10 cellular contexts compared by ENCODE assay signal in the genomic region with DNA sequence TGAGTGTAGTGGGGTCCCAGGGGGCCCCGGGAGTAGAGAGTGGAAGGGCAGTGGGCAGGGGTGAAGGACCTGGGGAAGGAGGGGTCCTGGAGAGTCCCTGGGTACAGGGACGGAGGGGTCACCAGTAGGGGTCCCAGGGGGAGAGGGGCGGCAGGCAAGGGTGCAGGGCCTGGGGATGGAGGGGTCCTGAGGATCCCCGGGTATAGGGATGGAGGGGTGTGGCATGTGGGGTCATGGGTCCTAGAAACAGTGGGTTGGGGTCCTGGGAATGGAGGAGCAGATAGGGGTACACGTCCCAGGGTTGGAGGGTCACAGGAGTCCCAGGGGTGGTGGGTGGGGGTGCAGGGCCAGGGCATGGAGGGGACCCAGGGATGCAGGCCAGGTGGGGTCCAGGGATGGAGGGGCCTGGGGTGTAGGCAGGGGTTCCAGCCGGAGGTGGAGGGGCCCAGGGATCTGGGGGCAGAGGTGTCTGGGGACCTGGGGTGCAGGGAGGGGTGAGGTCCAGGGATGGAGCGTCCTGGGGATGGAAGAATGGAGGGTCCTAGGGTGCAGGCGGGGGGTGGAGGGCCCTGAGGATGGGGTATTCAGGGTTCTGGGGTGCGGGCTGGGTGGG. TPM values are rescaled to one million over a fixed set of nuclear protein-coding genes. Genes with fewer than 3 reads are reported as not detected.
DNase-seq lines count a peak whose midpoint lies in the region; ATAC-seq, FAIRE-seq and TF ChIP-seq lines count a peak whose summit lies in the region.
"Had no signal": no experiment of that assay in that cellular context is flagged by ENCODE, and none has a peak within 500 bp of the region (broad histone marks: within the 10 kb centered on the region; RNA-seq: fewer than 3 reads in every experiment).

No MANE protein-coding gene starts in this region.

- POLR2A ChIA-PET in GM12878 (lab: Charles Lee) = no interaction called here

- H3K9me3 ChIP-seq in GM12878 (replicated peaks; ENCODE audit: control insufficient read depth, insufficient read depth, low read length) (no peaks in the 10 kb centered on the region), upper lobe of left lung (no peaks in the 10 kb centered on the region), small intestine (ENCODE audit: control insufficient read depth, low read depth) (no peaks in the 10 kb centered on the region)

- no peak for ATAC-seq in activated T-cell treated with anti-CD3 and anti-CD28 coated beads, Interleukin-2, amount 50 U/mL, for 72 hours (replicated peaks in 1 of 2)
- ATAC-seq in GM12878 (no peak; the same call in 2 of the 3 replicates), upper lobe of left lung (ENCODE audit: low FRiP score in 2 of 2) (peak in 1 of 2 donors; percentile 11), GM21447 (IDR thresholded peaks at IDR 0.05; ENCODE audit: unreplicated experiment) (no peak)

- 57% methylated on average over 4 of the region's 9 CpGs for WGBS in GM12878 (ENCODE audit: insufficient coverage, insufficient replicate concordance, low lambda C conversion rate, missing lambda C conversion rate)
- WGBS in upper lobe of left lung, 2 donors = 91 to 92% methylated on average over 9 of the region's 9 CpGs
- WGBS in small intestine, 3 donors = 74 to 77% (median 75%) methylated on average over 9 of the region's 9 CpGs

- H4K20me1 ChIP-seq in GM12878 (ENCODE audit: control insufficient read depth, insufficient read depth) = no peaks in the 10 kb centered on the region

- H3K4me3 Mint-ChIP-seq in activated T-cell treated with anti-CD3 and anti-CD28 coated beads, Interleukin-2, amount 50 U/mL, for 72 hours = peak overlapping the region; percentile 76 to 77

- H2AFZ ChIP-seq in GM12878 (ENCODE audit: control insufficient read depth, low read depth, low read length) = no peak overlapping the region

- no peak overlapping the region for H3K27ac Mint-ChIP-seq in activated T-cell treated with anti-CD3 and anti-CD28 coated beads, Interleukin-2, amount 50 U/mL, for 72 hours

- TF ChIP-seq RAD21 in GM12878 (IDR thresholded peaks at IDR 0.05; ENCODE audit: insufficient read depth, low read depth, low read length) = no peak

- H3K36me3 Mint-ChIP-seq in activated T-cell treated with anti-CD3 and anti-CD28 coated beads, Interleukin-2, amount 50 U/mL, for 72 hours (ENCODE audit: insufficient read depth in 2 of 2) = no peaks in the 10 kb centered on the region

- no TSS peak for BruUV-seq in GM12878 (replicated peaks; lab: Mats Ljungman, UMichigan)

- TF ChIP-seq CTCF in GM12878 (IDR thresholded peaks at IDR 0.05 in 2 of 3, conservative IDR thresholded peaks at IDR 0.05 in 1 of 3; ENCODE audit: control insufficient read depth in 2 of 3, extremely low read depth in 1 of 3, insufficient read depth in 1 of 3, low read depth in 3 of 3, low read length in 3 of 3) (no peak), kidney epithelial cell (IDR thresholded peaks at IDR 0.05; ENCODE audit: insufficient read depth, low read length, poor library complexity, severe bottlenecking) (no peak), upper lobe of left lung (IDR thresholded peaks at IDR 0.05) (no peak)

- H3K27me3 ChIP-seq in GM12878 (replicated peaks in 1 of 2; ENCODE audit: control insufficient read depth in 2 of 2, insufficient read depth in 2 of 2, low read length in 1 of 2) (no peaks in the 10 kb centered on the region), kidney epithelial cell (ENCODE audit: control insufficient read depth, insufficient read depth, low read length) (no peaks in the 10 kb centered on the region), upper lobe of left lung (no peaks in the 10 kb centered on the region), small intestine (ENCODE audit: control insufficient read depth in 2 of 2, insufficient read depth in 2 of 2, low read length in 2 of 2) (no peaks in the 10 kb centered on the region)

- intact Hi-C loops in GM12878 (cut with micrococcal nuclease; ENCODE audit: unreplicated experiment) = no loop called here

- H3K4me2 ChIP-seq in GM12878 (ENCODE audit: control insufficient read depth, insufficient read depth) = peak overlapping the region; percentile 73

- TF ChIP-seq EP300 in GM12878 (IDR thresholded peaks at IDR 0.05; ENCODE audit: borderline replicate concordance in 1 of 2, control insufficient read depth in 1 of 2, low read depth in 2 of 2, low read length in 2 of 2) (no peak), upper lobe of left lung (IDR thresholded peaks at IDR 0.05) (no peak)

- H3K9ac ChIP-seq in GM12878 (ENCODE audit: control insufficient read depth, insufficient read depth, low read length) = no peak overlapping the region; the same call in 1 of the 2 replicates

- RAD21 ChIA-PET in GM12878 (lab: Charles Lee; ENCODE audit: unreplicated experiment) = no interaction called here

- no peak for TF ChIP-seq POLR2A in GM12878 (IDR thresholded peaks at IDR 0.05; ENCODE audit: low read depth, low read length)
- TF ChIP-seq POLR2A in upper lobe of left lung (IDR thresholded peaks at IDR 0.05) = no peak

- CTCF ChIA-PET in GM12878 (lab: Yijun Ruan, JAX) = no interaction called here

- in situ Hi-C loops in GM12878 (cut with MboI) = no loop called here

- FAIRE-seq in GM12878 (lab: Jason Lieb, UNC) = no peak
- no peak for FAIRE-seq in small intestine (lab: Jason Lieb, UNC)

- peaks cover 14% of the 10 kb centered on the region for H3K4me1 Mint-ChIP-seq in activated T-cell treated with anti-CD3 and anti-CD28 coated beads, Interleukin-2, amount 50 U/mL, for 72 hours (ENCODE audit: low read depth)

- H3K27me3 Mint-ChIP-seq in activated T-cell treated with anti-CD3 and anti-CD28 coated beads, Interleukin-2, amount 50 U/mL, for 72 hours (ENCODE audit: low read depth) = no peaks in the 10 kb centered on the region

- peak overlapping the region; percentile 18; the same call in 1 of the 2 replicates for H3K27ac ChIP-seq in GM12878 (ENCODE audit: control insufficient read depth, insufficient read depth)
- H3K27ac ChIP-seq in upper lobe of left lung = peak overlapping the region in 2 of 4 donors; percentile 53 to 86
- H3K27ac ChIP-seq in small intestine (ENCODE audit: low read depth in 1 of 2, low read length in 1 of 2) = no peak overlapping the region

- H3K36me3 ChIP-seq in GM12878 (ENCODE audit: control insufficient read depth in 2 of 2, insufficient read depth in 2 of 2, low read length in 1 of 2) (no peaks in the 10 kb centered on the region), kidney epithelial cell (ENCODE audit: control insufficient read depth, insufficient read depth, low read length) (no peaks in the 10 kb centered on the region), upper lobe of left lung (no peaks in the 10 kb centered on the region), small intestine (ENCODE audit: control insufficient read depth in 2 of 2, insufficient read depth in 2 of 2, low read length in 2 of 2) (no peaks in the 10 kb centered on the region)

- peaks cover 16% of the 10 kb centered on the region for H3K79me2 ChIP-seq in GM12878 (ENCODE audit: control insufficient read depth, insufficient read depth, low read length)

- DNase-seq in activated T-cell treated with anti-CD3 and anti-CD28 coated beads, Interleukin-2, amount 50 U/mL, for 72 hours = no peak
- DNase-seq in activated T-cell treated with anti-CD3 and anti-CD28 coated beads for 4 hours (no peak), GM12878 (ENCODE audit: low read depth, low spot score) (no peak), kidney epithelial cell (ENCODE audit: low read depth) (no peak), upper lobe of left lung (no peak), small intestine (no peak), inferior parietal cortex (ENCODE audit: extremely low spot score) (no peak)
- DNase-seq: stimulated activated CD4-positive, alpha-beta T cell treated with anti-CD3 and anti-CD28 coated beads, Interleukin-15, amount 100 ng/mL, for 24 hours; T1000 had no signal

- SMC1A ChIA-PET in GM12878 (lab: Charles Lee; ENCODE audit: uncharacterized antibody, unreplicated experiment) = no interaction called here

- H3K4me1 ChIP-seq in GM12878 (ENCODE audit: control insufficient read depth, insufficient read depth, low read length) = peaks cover 4% of the 10 kb centered on the region
- H3K4me1 ChIP-seq in upper lobe of left lung = peaks cover 19 to 28% (median 20%) of the 10 kb centered on the region in 4 donors
- H3K4me1 ChIP-seq in small intestine (ENCODE audit: control insufficient read depth in 2 of 2, insufficient read depth in 1 of 2, low read depth in 1 of 2, low read length in 1 of 2) = no peaks in the 10 kb centered on the region

- H3K4me3 ChIP-seq in GM12878 = peak overlapping the region; percentile 77; the same call in 1 of the 2 replicates
- peak overlapping the region; percentile 73 for H3K4me3 ChIP-seq in kidney epithelial cell (ENCODE audit: low read depth, low read length)
- H3K4me3 ChIP-seq in upper lobe of left lung = peak overlapping the region in 3 of 4 donors; percentile 66 to 81 (median 68)
- H3K4me3 ChIP-seq in small intestine (ENCODE audit: low read depth in 1 of 2, low read length in 2 of 2) = peak overlapping the region in 1 of 2 donors; percentile 94

- H3K9me3 Mint-ChIP-seq in activated T-cell treated with anti-CD3 and anti-CD28 coated beads, Interleukin-2, amount 50 U/mL, for 72 hours = no peaks in the 10 kb centered on the region

RNA-seq across cellular contexts. Expression of a gene that starts 1.3 kb away (rescaled TPM):
- 10 to 100 TPM; 48.7 to 56.2 TPM for total RNA-seq in activated T-cell treated with anti-CD3 and anti-CD28 coated beads, Interleukin-2, amount 50 U/mL, for 72 hours
- 28.6 and 36.5 TPM in 2 replicates for total RNA-seq in GM12878 (2013; cell fraction: nucleolus; rRNA removed)
- 18.3 and 19.9 TPM in 2 replicates for total RNA-seq in GM12878 (2014; rRNA removed)
- total RNA-seq in GM12878 (2014; rRNA removed; fragmentation: Illumina TruSeq; extraction: Trizol) = 8.2 and 10.6 TPM in 2 replicates
- 62.2 and 66.2 TPM in 2 replicates for total RNA-seq in GM12878 (2021)
- polyA plus RNA-seq in GM12878 (2011; ENCODE audit: low read depth) = 14.1 TPM
- 8.8 and 18.6 TPM in 2 replicates for polyA plus RNA-seq in GM12878 (2011; rRNA removed)
- polyA plus RNA-seq in GM12878 (2011; cell fraction: cytosol; rRNA removed) = 17.6 and 23.3 TPM in 2 replicates
- polyA plus RNA-seq in GM12878 (2011; cell fraction: nucleus; rRNA removed) = 31.2 and 32.5 TPM in 2 replicates
- 56.8 and 72.7 TPM in 2 replicates for polyA plus RNA-seq in GM12878 (2012)
- 3.2 and 10.1 TPM in 2 replicates for polyA plus RNA-seq in GM12878 (2014; fragmentation: Illumina TruSeq; extraction: Trizol)
- polyA plus RNA-seq in GM12878 (2014; fragmentation: Nextera tagmentation; extraction: Ambion mirVana) = under 1 TPM; 0.13 to 0.37 TPM
- 45.4 and 50.9 TPM in 2 replicates for polyA plus RNA-seq in GM12878 (2014; rRNA removed)
- 1 to 10 TPM; 4.5 to 5.5 TPM for polyA plus RNA-seq in GM12878 (2016; fragmentation: Nextera tagmentation; extraction: Ambion mirVana)
- 7.7 and 16.5 TPM in 2 replicates for polyA minus RNA-seq in GM12878 (2011; rRNA and poly(A)+ RNA removed)
- 16.2 TPM in 2 replicates for polyA minus RNA-seq in GM12878 (2011; cell fraction: cytosol; rRNA and poly(A)+ RNA removed)
- 5.9 and 13.0 TPM in 2 replicates for polyA minus RNA-seq in GM12878 (2011; cell fraction: nucleus; rRNA and poly(A)+ RNA removed)
- 51.3 and 66.1 TPM in 2 replicates for total RNA-seq in kidney epithelial cell
- 10 to 100 TPM; 49.0 to 87.3 (median 69.8) TPM for total RNA-seq in upper lobe of left lung
- polyA plus RNA-seq in small intestine = 10 to 100 TPM; 32.7 to 60.9 (median 45.2) TPM

RNA-seq across cellular contexts. Expression of a gene that starts 36.9 kb away (rescaled TPM):
- total RNA-seq in activated T-cell treated with anti-CD3 and anti-CD28 coated beads, Interleukin-2, amount 50 U/mL, for 72 hours = 100 to 1,000 TPM; 120 to 121 TPM
- total RNA-seq in GM12878 (2013; cell fraction: nucleolus; rRNA removed) = 200 and 243 TPM in 2 replicates
- total RNA-seq in GM12878 (2014; rRNA removed) = 159 and 168 TPM in 2 replicates
- total RNA-seq in GM12878 (2014; rRNA removed; fragmentation: Illumina TruSeq; extraction: Trizol) = 70.3 and 77.9 TPM in 2 replicates
- 365 and 378 TPM in 2 replicates for total RNA-seq in GM12878 (2021)
- 99.4 TPM for polyA plus RNA-seq in GM12878 (2011; ENCODE audit: low read depth)
- 113 and 223 TPM in 2 replicates for polyA plus RNA-seq in GM12878 (2011; rRNA removed)
- 264 and 354 TPM in 2 replicates for polyA plus RNA-seq in GM12878 (2011; cell fraction: cytosol; rRNA removed)
- polyA plus RNA-seq in GM12878 (2011; cell fraction: nucleus; rRNA removed) = 566 and 615 TPM in 2 replicates
- 257 and 345 TPM in 2 replicates for polyA plus RNA-seq in GM12878 (2012)
- 29.6 and 61.9 TPM in 2 replicates for polyA plus RNA-seq in GM12878 (2014; fragmentation: Illumina TruSeq; extraction: Trizol)
- polyA plus RNA-seq in GM12878 (2014; fragmentation: Nextera tagmentation; extraction: Ambion mirVana) = 10 to 100 TPM in 1 of 2 experiments, 1 to 10 TPM in 1; 9.6 to 17.6 TPM
- polyA plus RNA-seq in GM12878 (2014; rRNA removed) = 195 and 218 TPM in 2 replicates
- 10 to 100 TPM; 38.3 to 53.3 TPM for polyA plus RNA-seq in GM12878 (2016; fragmentation: Nextera tagmentation; extraction: Ambion mirVana)
- 188 and 408 TPM in 2 replicates for polyA minus RNA-seq in GM12878 (2011; rRNA and poly(A)+ RNA removed)
- 223 and 291 TPM in 2 replicates for polyA minus RNA-seq in GM12878 (2011; cell fraction: cytosol; rRNA and poly(A)+ RNA removed)
- polyA minus RNA-seq in GM12878 (2011; cell fraction: nucleus; rRNA and poly(A)+ RNA removed) = 114 and 130 TPM in 2 replicates
- 253 and 315 TPM in 2 replicates for total RNA-seq in kidney epithelial cell
- total RNA-seq in upper lobe of left lung = 100 to 1,000 TPM; 200 to 397 (median 264) TPM
- 10 to 100 TPM; 47.6 to 97.7 (median 80.1) TPM for polyA plus RNA-seq in small intestine
